Comparison of ENCODE assay signal across 2 cellular contexts in genomic region chr7:114007391-114007790, GRCh38.
TF ChIP-seq lines count a peak whose summit lies in the region.

No MANE protein-coding gene starts in this region.

TF ChIP-seq in endothelial cell of umbilical vein, 7 proteins besides CTCF, POLR2A, EP300 and RAD21 (continued from another document):
- TF ChIP-seq POLR2AphosphoS5 (IDR thresholded peaks at IDR 0.05; ENCODE audit: insufficient read depth, low read depth, low read length) (no peak), EZH2 (IDR thresholded peaks at IDR 0.05; ENCODE audit: borderline replicate concordance, low read depth, low read length, severe bottlenecking) (no peak)
TF ChIP-seq in endothelial cell of umbilical vein: peak in this region for 0.

TF ChIP-seq in HepG2, 621 proteins besides CTCF, POLR2A, EP300 and RAD21 (continued from another document):
- TF ChIP-seq, protein P1, sequence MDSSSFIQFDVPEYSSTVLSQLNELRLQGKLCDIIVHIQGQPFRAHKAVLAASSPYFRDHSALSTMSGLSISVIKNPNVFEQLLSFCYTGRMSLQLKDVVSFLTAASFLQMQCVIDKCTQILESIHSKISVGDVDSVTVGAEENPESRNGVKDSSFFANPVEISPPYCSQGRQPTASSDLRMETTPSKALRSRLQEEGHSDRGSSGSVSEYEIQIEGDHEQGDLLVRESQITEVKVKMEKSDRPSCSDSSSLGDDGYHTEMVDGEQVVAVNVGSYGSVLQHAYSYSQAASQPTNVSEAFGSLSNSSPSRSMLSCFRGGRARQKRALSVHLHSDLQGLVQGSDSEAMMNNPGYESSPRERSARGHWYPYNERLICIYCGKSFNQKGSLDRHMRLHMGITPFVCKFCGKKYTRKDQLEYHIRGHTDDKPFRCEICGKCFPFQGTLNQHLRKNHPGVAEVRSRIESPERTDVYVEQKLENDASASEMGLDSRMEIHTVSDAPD (CRISPR knock-in tag; IDR thresholded peaks at IDR 0.05), result no peak
- TF ChIP-seq ZSCAN20 (CRISPR knock-in tag; IDR thresholded peaks at IDR 0.05; ENCODE audit: borderline replicate concordance), result no peak
TF ChIP-seq in HepG2: peak in this region for 0.
